Comparison of ENCODE assay signal across 8 cellular contexts in genomic region chr2:156434461-156435291, GRCh38. TPM values are rescaled to one million over a fixed set of nuclear protein-coding genes. Genes with fewer than 3 reads are reported as not detected.
A peak's percentile ranks its signal among the peaks of the same experiment; 100 is the strongest.
DNase-seq lines count a peak whose midpoint lies in the region; ATAC-seq and TF ChIP-seq lines count a peak whose summit lies in the region.

No MANE protein-coding gene starts in this region.

- no peaks in the 10 kb centered on the region for H3K9me3 Mint-ChIP-seq in activated T-cell treated with anti-CD3 and anti-CD28 coated beads, Interleukin-2, amount 50 U/mL, for 24 hours

- TF ChIP-seq POLR2A in spleen (IDR thresholded peaks at IDR 0.05) = no peak

- no peaks in the 10 kb centered on the region for H3K9me3 ChIP-seq in right cardiac atrium (ENCODE audit: control insufficient read depth, low read length)
- H3K9me3 ChIP-seq in spleen = no peaks in the 10 kb centered on the region

- no peak for TF ChIP-seq CTCF in spleen (IDR thresholded peaks at IDR 0.05 in 8 of 11, conservative IDR thresholded peaks at IDR 0.05 in 3 of 11)

- H3K27me3 ChIP-seq in right cardiac atrium (ENCODE audit: control insufficient read depth, insufficient read depth) (no peaks in the 10 kb centered on the region), spleen (replicated peaks in 1 of 7) (no peaks in the 10 kb centered on the region)

- peaks cover 2% of the 10 kb centered on the region for H3K4me1 ChIP-seq in right cardiac atrium (ENCODE audit: control insufficient read depth, insufficient read depth, low read length)
- peaks cover 9 to 54% (median 33%) of the 10 kb centered on the region in 6 donors for H3K4me1 ChIP-seq in spleen

- H3K36me3 Mint-ChIP-seq in activated T-cell treated with anti-CD3 and anti-CD28 coated beads, Interleukin-2, amount 50 U/mL, for 24 hours (ENCODE audit: low read depth) = peaks cover 10% of the 10 kb centered on the region

- ATAC-seq in right cardiac atrium (no peak), HG03442 (IDR thresholded peaks at IDR 0.05; ENCODE audit: unreplicated experiment) (no peak), HG03342 (IDR thresholded peaks at IDR 0.05; ENCODE audit: unreplicated experiment) (no peak)

- DNase-seq in HK-2 (ENCODE audit: unreplicated experiment) (peak; percentile 44), right cardiac atrium (no peak), spleen (no peak), mesenteric fat pad (ENCODE audit: low spot score) (no peak), NCI-H226 (no peak)
- no peak for DNase-seq in activated T-cell treated with anti-CD3 and anti-CD28 coated beads, Interleukin-2, amount 50 U/mL, for 24 hours

- WGBS in right cardiac atrium = 54% methylated on average over 8 of the region's 8 CpGs
- WGBS in spleen, 5 donors = 61 to 67% (median 64%) methylated on average over 8 of the region's 8 CpGs

- peak overlapping the region; percentile 52 for H3K27ac Mint-ChIP-seq in activated T-cell treated with anti-CD3 and anti-CD28 coated beads, Interleukin-2, amount 50 U/mL, for 24 hours

- peak overlapping the region; percentile 75 for H3K4me3 ChIP-seq in right cardiac atrium (ENCODE audit: low read length)
- H3K4me3 ChIP-seq in spleen = peak overlapping the region in 6 of 8 donors; percentile 50 to 85 (median 62)

- H3K27me3 Mint-ChIP-seq in activated T-cell treated with anti-CD3 and anti-CD28 coated beads, Interleukin-2, amount 50 U/mL, for 24 hours = no peaks in the 10 kb centered on the region

- no peaks in the 10 kb centered on the region for H3K36me3 ChIP-seq in spleen

- peak overlapping the region; percentile 88 for H3K27ac ChIP-seq in right cardiac atrium (ENCODE audit: low read length)
- peak overlapping the region; percentile 89 to 97 (median 96) for H3K27ac ChIP-seq in spleen

- peak overlapping the region; percentile 43 for H3K4me3 Mint-ChIP-seq in activated T-cell treated with anti-CD3 and anti-CD28 coated beads, Interleukin-2, amount 50 U/mL, for 24 hours

- H3K4me1 Mint-ChIP-seq in activated T-cell treated with anti-CD3 and anti-CD28 coated beads, Interleukin-2, amount 50 U/mL, for 24 hours (ENCODE audit: low read depth) = peaks cover 47% of the 10 kb centered on the region

- intact Hi-C loops in right cardiac atrium (cut with DNase I) = loop anchor here in 2 of 4 donors (5.0 to 10.0 kb wide), 2 partner anchors 60 to 102 kb away; partner anchors contain the start of gene NR4A2 (in 1 of the 2)
- intact Hi-C loops in spleen (cut with DNase I; ENCODE audit: low total_unique reads) = loop anchor here (10.0 kb wide), 1 partner anchor 90 kb away; no protein-coding TSS in a partner anchor

RNA-seq across cellular contexts. Expression of gene GPD2, which starts 1.5 kb away (rescaled TPM):
- total RNA-seq in right cardiac atrium (10 to 100 TPM; 14.1 to 22.3 (median 16.9) TPM), spleen (10 to 100 TPM; 28.4 to 74.9 (median 32.1) TPM), mesenteric fat pad (35.7 TPM)
- polyA plus RNA-seq in right cardiac atrium (6.0 TPM), spleen (1 to 10 TPM; 3.5 to 7.8 (median 4.8) TPM)
